ENCODE assay signal across 14 cellular contexts in genomic region chr15:99169769-99170311, GRCh38.
DNase-seq lines count a peak whose midpoint lies in the region; ATAC-seq, FAIRE-seq and TF ChIP-seq lines count a peak whose summit lies in the region.
"Had no signal": no experiment of that assay in that cellular context is flagged by ENCODE, and none has a peak within 500 bp of the region (broad histone marks: within the 10 kb centered on the region; RNA-seq: fewer than 3 reads in every experiment).

No MANE protein-coding gene starts in this region.

- peak; percentile 63 for ATAC-seq in left lobe of liver

- H3F3A ChIP-seq in GM23248 (ENCODE audit: insufficient read depth): peaks cover 23% of the 10 kb centered on the region

- in situ Hi-C loops in GM23248 (cut with MboI): no loop called here

- H3K4me3 ChIP-seq in GM23248: no peak overlapping the region
- no peak overlapping the region for H3K4me3 ChIP-seq in choroid plexus epithelial cell (ENCODE audit: low read depth, low read length)
- H3K4me3 ChIP-seq: GM12878 had no signal

- no peaks in the 10 kb centered on the region for H3K9me2 ChIP-seq in GM23248 (ENCODE audit: insufficient read depth)

- peaks cover 4% of the 10 kb centered on the region; the same call in 1 of the 2 replicates for H3K36me3 ChIP-seq in GM23248 (ENCODE audit: low read depth)

- peak overlapping the region; percentile 24 for H3K4me2 ChIP-seq in GM23248 (ENCODE audit: unreplicated experiment)

- WGBS in GM23248 (ENCODE audit: low coverage in 1 of 2, low lambda C conversion rate in 2 of 2, missing lambda C conversion rate in 2 of 2), 2 experiments: 81 to 83% methylated on average over 10 of the region's 10 CpGs

- peak; percentile 76 for DNase-seq in GM23248
- peak; percentile 65 for DNase-seq in choroid plexus epithelial cell (ENCODE audit: low read depth)
- no peak for DNase-seq in left lobe of liver (ENCODE audit: low spot score)
- DNase-seq in stromal cell of bone marrow (ENCODE audit: low read depth): peak; percentile 6
- DNase-seq in activated gamma-delta T cell (lab: John Stamatoyannopoulos, UW): no peak
- no peak for DNase-seq in glutamatergic neuron
- DNase-seq in GM19239 (ENCODE audit: insufficient read length, low spot score): no peak
- no peak for DNase-seq in NCI-H1105 treated with DMSO at 0.1 percent for 48 hours (lab: John Stamatoyannopoulos, UW)
- DNase-seq: activated CD4-positive, alpha-beta T cell treated with anti-CD3 and anti-CD28 coated beads for 48 hours; activated naive CD4-positive, alpha-beta T cell treated with Interleukin-2 at 50 U/mL for 16 hours; NCI-H226; stimulated activated CD4-positive, alpha-beta T cell treated with anti-CD3 and anti-CD28 coated beads, Interleukin-12 subunit alpha, Interleukin-12 subunit beta, amount 100 ng/mL, for 4 hours had no signal

- H3K4me3 Mint-ChIP-seq in glutamatergic neuron (ENCODE audit: unreplicated experiment): no peak overlapping the region
- H3K4me3 Mint-ChIP-seq: stimulated activated memory B cell treated with anti-CD40 and anti-IgM and Interleukin-4, amounts not matched to agents 10 μg/mL and 1 μg/mL and 100 μg/mL, for 72 hours had no signal

- TF ChIP-seq CTCF in choroid plexus epithelial cell (conservative IDR thresholded peaks at IDR 0.05; ENCODE audit: low read depth, low read length) (no peak), glutamatergic neuron (IDR thresholded peaks at IDR 0.05; ENCODE audit: partially characterized antibody, unreplicated experiment) (no peak)

- no peaks in the 10 kb centered on the region for H4K20me1 ChIP-seq in GM23248 (ENCODE audit: insufficient read depth)

- H3K79me2 ChIP-seq in GM23248 (ENCODE audit: insufficient read depth): no peaks in the 10 kb centered on the region

- no peak overlapping the region for H3K9ac ChIP-seq in GM23248

- H3K27me3 ChIP-seq in GM23248 (replicated peaks; ENCODE audit: insufficient read depth): no peaks in the 10 kb centered on the region

- peaks cover 16% of the 10 kb centered on the region for H3K4me1 ChIP-seq in GM23248 (ENCODE audit: insufficient read depth)

- H2AFZ ChIP-seq in GM23248: no peak overlapping the region

- H3K36me3 Mint-ChIP-seq in glutamatergic neuron (ENCODE audit: unreplicated experiment): no peaks in the 10 kb centered on the region
- H3K36me3 Mint-ChIP-seq: stimulated activated memory B cell treated with anti-CD40 and anti-IgM and Interleukin-4, amounts not matched to agents 10 μg/mL and 1 μg/mL and 100 μg/mL, for 72 hours had no signal

- peaks cover 3% of the 10 kb centered on the region for H3K9me3 Mint-ChIP-seq in glutamatergic neuron (ENCODE audit: unreplicated experiment)
- H3K9me3 Mint-ChIP-seq: stimulated activated memory B cell treated with anti-CD40 and anti-IgM and Interleukin-4, amounts not matched to agents 10 μg/mL and 1 μg/mL and 100 μg/mL, for 72 hours had no signal

- H3K27ac Mint-ChIP-seq in glutamatergic neuron (ENCODE audit: unreplicated experiment): no peak overlapping the region
- H3K27ac Mint-ChIP-seq: stimulated activated memory B cell treated with anti-CD40 and anti-IgM and Interleukin-4, amounts not matched to agents 10 μg/mL and 1 μg/mL and 100 μg/mL, for 72 hours had no signal

- H3K27me3 Mint-ChIP-seq in glutamatergic neuron (ENCODE audit: unreplicated experiment): peaks cover 1% of the 10 kb centered on the region
- H3K27me3 Mint-ChIP-seq: stimulated activated memory B cell treated with anti-CD40 and anti-IgM and Interleukin-4, amounts not matched to agents 10 μg/mL and 1 μg/mL and 100 μg/mL, for 72 hours had no signal

- no peaks in the 10 kb centered on the region for H3K9me3 ChIP-seq in GM23248 (ENCODE audit: low read depth)

- H3K4me1 Mint-ChIP-seq in glutamatergic neuron (ENCODE audit: low read depth, unreplicated experiment): peaks cover 24% of the 10 kb centered on the region

- H3K27ac ChIP-seq in GM23248: peak overlapping the region; percentile 66

- FAIRE-seq in GM19239 (lab: Jason Lieb, UNC): no peak
- FAIRE-seq: GM12878 had no signal

Comparison
In these comparisons a context has a peak if more than half of its experiments do, and no peak if none do; other contexts are left out.
1. DNase-seq: peak in GM23248 (single experiment), choroid plexus epithelial cell (single experiment) and stromal cell of bone marrow (single experiment); none in left lobe of liver (single experiment), activated gamma-delta T cell (single experiment), glutamatergic neuron (single experiment), GM19239 (single experiment) and NCI-H1105 treated with DMSO at 0.1 percent for 48 hours (single experiment).